ENCODE assay signal across 8 cellular contexts in genomic region chr20:51750037-51750769, GRCh38. TPM values are rescaled to one million over a fixed set of nuclear protein-coding genes. Genes with fewer than 3 reads are reported as not detected.
DNase-seq lines count a peak whose midpoint lies in the region; ATAC-seq, FAIRE-seq and TF ChIP-seq lines count a peak whose summit lies in the region.

No MANE protein-coding gene starts in this region.

- H3K4me3 ChIP-seq in RWPE2 (ENCODE audit: severe bottlenecking), result no peak overlapping the region
- H3K4me3 ChIP-seq in endothelial cell of umbilical vein (replicated peaks in 1 of 3; ENCODE audit: insufficient read depth in 1 of 3, low read depth in 1 of 3, low read length in 3 of 3), result no peak overlapping the region
- no peak overlapping the region for H3K4me3 ChIP-seq in mucosa of stomach (ENCODE audit: low read length)
- H3K4me3 ChIP-seq in upper lobe of left lung, result no peak overlapping the region

- no peaks in the 10 kb centered on the region for H3K36me3 ChIP-seq in RWPE2 (ENCODE audit: low read depth)
- H3K36me3 ChIP-seq in endothelial cell of umbilical vein (ENCODE audit: control insufficient read depth in 2 of 2, extremely low read depth in 1 of 2, insufficient read depth in 2 of 2, low read length in 2 of 2), result no peaks in the 10 kb centered on the region
- no peaks in the 10 kb centered on the region for H3K36me3 ChIP-seq in mucosa of stomach (ENCODE audit: control insufficient read depth, insufficient read depth, low read length)
- no peaks in the 10 kb centered on the region for H3K36me3 ChIP-seq in upper lobe of left lung

- intact Hi-C loops in endothelial cell of umbilical vein (cut with micrococcal nuclease), result loop anchor here (5.0 kb wide), 1 partner anchor 182 kb away; no protein-coding TSS in a partner anchor

- H3K9me3 ChIP-seq in RWPE2 (ENCODE audit: severe bottlenecking) (no peaks in the 10 kb centered on the region), endothelial cell of umbilical vein (replicated peaks; ENCODE audit: control insufficient read depth, insufficient read depth, low read length) (no peaks in the 10 kb centered on the region), mucosa of stomach (ENCODE audit: control insufficient read depth, low read length) (no peaks in the 10 kb centered on the region), upper lobe of left lung (no peaks in the 10 kb centered on the region)

- H4K20me1 ChIP-seq in endothelial cell of umbilical vein (replicated peaks; ENCODE audit: control insufficient read depth, extremely low read depth, insufficient read depth, low read length), result no peaks in the 10 kb centered on the region

- H3K9ac ChIP-seq in endothelial cell of umbilical vein (replicated peaks; ENCODE audit: extremely low read depth, insufficient read depth, low read length) (peak overlapping the region; percentile 1), mucosa of stomach (ENCODE audit: low read length) (peak overlapping the region; percentile 65)

- CTCF ChIA-PET in endothelial cell of umbilical vein (lab: Charles Lee), result interaction anchor here (0.7 to 2.6 kb wide), 7 partner anchors 9 to 311 kb away, joined by 3 to 19 read pairs (median 3); no protein-coding TSS in a partner anchor

- FAIRE-seq in endothelial cell of umbilical vein (lab: Jason Lieb, UNC), result peak; percentile 89

- no peaks in the 10 kb centered on the region for H3K9me1 ChIP-seq in endothelial cell of umbilical vein (replicated peaks; ENCODE audit: control insufficient read depth, extremely low read depth, insufficient read depth, low read length)

- ATAC-seq in RWPE2 (ENCODE audit: low read depth) (peak; percentile 93), upper lobe of left lung (ENCODE audit: low FRiP score in 2 of 2) (peak; percentile 86 to 87), HG03025 (IDR thresholded peaks at IDR 0.05; ENCODE audit: low FRiP score, unreplicated experiment) (no peak), GM19324 (IDR thresholded peaks at IDR 0.05; ENCODE audit: low FRiP score, unreplicated experiment) (no peak)

- TF ChIP-seq CTCF in RWPE2 (IDR thresholded peaks at IDR 0.05; ENCODE audit: poor library complexity, severe bottlenecking) (no peak), endothelial cell of umbilical vein (IDR thresholded peaks at IDR 0.05; ENCODE audit: extremely low read depth in 1 of 2, insufficient read depth in 1 of 2, low read depth in 1 of 2, low read length in 2 of 2) (no peak), upper lobe of left lung (IDR thresholded peaks at IDR 0.05) (no peak)

- dilution Hi-C loops in endothelial cell of umbilical vein (cut with MboI; ENCODE audit: extremely low pct_ligation_motif_present, low sequenced_read_pairs), result no loop called here

- no peak for TF ChIP-seq POLR2A in endothelial cell of umbilical vein (IDR thresholded peaks at IDR 0.05; ENCODE audit: low read depth, low read length)
- no peak for TF ChIP-seq POLR2A in upper lobe of left lung (IDR thresholded peaks at IDR 0.05)

- 69 to 81% methylated on average over 15 to 19 of the region's 19 CpGs for WGBS in upper lobe of left lung, 2 donors

- peak; percentile 6 for DNase-seq in activated gamma-delta T cell treated with Interleukin-2 at 50 U/mL for 16 hours
- no peak for DNase-seq in activated gamma-delta T cell (lab: John Stamatoyannopoulos, UW)
- peak; percentile 100 for DNase-seq in RWPE2 (ENCODE audit: low spot score)
- DNase-seq in endothelial cell of umbilical vein (ENCODE audit: low read depth, low spot score), result peak; percentile 94
- peak in 1 of 2 donors; percentile 80 for DNase-seq in upper lobe of left lung

- no peak overlapping the region for H3K4me2 ChIP-seq in endothelial cell of umbilical vein (ENCODE audit: insufficient read depth, low read length)

- no peak overlapping the region for H2AFZ ChIP-seq in endothelial cell of umbilical vein (ENCODE audit: low read depth, low read length)

- BruUV-seq in endothelial cell of umbilical vein (replicated peaks; lab: Mats Ljungman, UMichigan), result no TSS peak

- POLR2A ChIA-PET in endothelial cell of umbilical vein (lab: Charles Lee), result no interaction called here

- H3K79me2 ChIP-seq in endothelial cell of umbilical vein (ENCODE audit: control insufficient read depth, insufficient read depth, low read length), result peaks cover 14% of the 10 kb centered on the region

- no peaks in the 10 kb centered on the region for H3K27me3 ChIP-seq in RWPE2 (ENCODE audit: insufficient read depth, poor library complexity, severe bottlenecking)
- H3K27me3 ChIP-seq in endothelial cell of umbilical vein (ENCODE audit: control insufficient read depth in 2 of 2, insufficient read depth in 2 of 2, low read length in 2 of 2), result no peaks in the 10 kb centered on the region
- no peaks in the 10 kb centered on the region for H3K27me3 ChIP-seq in mucosa of stomach (ENCODE audit: control insufficient read depth, insufficient read depth, low read length)
- H3K27me3 ChIP-seq in upper lobe of left lung, result no peaks in the 10 kb centered on the region

- H3K27ac ChIP-seq in RWPE2 (ENCODE audit: poor library complexity, severe bottlenecking), result peak overlapping the region; percentile 57
- H3K27ac ChIP-seq in endothelial cell of umbilical vein (ENCODE audit: insufficient read depth, low read depth, low read length), result peak overlapping the region; percentile 52
- peak overlapping the region in 1 of 4 donors; percentile 52 for H3K27ac ChIP-seq in upper lobe of left lung

- TF ChIP-seq EP300 in upper lobe of left lung (IDR thresholded peaks at IDR 0.05), result peak in 1 of 4 donors; percentile 67

- H3K4me1 ChIP-seq in RWPE2 (ENCODE audit: insufficient read depth, poor library complexity, severe bottlenecking), result peaks cover 38% of the 10 kb centered on the region
- peaks cover 37% of the 10 kb centered on the region for H3K4me1 ChIP-seq in endothelial cell of umbilical vein (ENCODE audit: control insufficient read depth, extremely low read depth, insufficient read depth, low read length)
- peaks cover 51% of the 10 kb centered on the region for H3K4me1 ChIP-seq in mucosa of stomach (ENCODE audit: control insufficient read depth, insufficient read depth, low read length)
- peaks cover 4 to 20% (median 12%) of the 10 kb centered on the region in 4 donors for H3K4me1 ChIP-seq in upper lobe of left lung

TF ChIP-seq in endothelial cell of umbilical vein, 7 proteins besides CTCF, POLR2A, EP300 and RAD21:
- TF ChIP-seq JUN (IDR thresholded peaks at IDR 0.05; ENCODE audit: borderline replicate concordance, insufficient read depth, insufficient read length, low read depth), result peak; percentile 95
- peak; percentile 83 for TF ChIP-seq FOS (IDR thresholded peaks at IDR 0.05; ENCODE audit: borderline replicate concordance, insufficient read depth, low read length)
- no peak for TF ChIP-seq MYC (IDR thresholded peaks at IDR 0.05; ENCODE audit: low read depth, low read length)
- TF ChIP-seq POLR2AphosphoS5 (IDR thresholded peaks at IDR 0.05; ENCODE audit: insufficient read depth, low read depth, low read length), result peak; percentile 23
- TF ChIP-seq MAX (IDR thresholded peaks at IDR 0.05; ENCODE audit: insufficient read depth, insufficient read length), result peak; percentile 48
- no peak for TF ChIP-seq EZH2 (IDR thresholded peaks at IDR 0.05; ENCODE audit: borderline replicate concordance, low read depth, low read length, severe bottlenecking)
- no peak for TF ChIP-seq GATA2 (IDR thresholded peaks at IDR 0.05; ENCODE audit: insufficient read depth, insufficient read length, low read depth, low read length)

RNA-seq across cellular contexts. Expression of gene ATP9A, which starts 18.0 kb away (rescaled TPM):
- 35.2 and 41.5 TPM in 2 replicates for total RNA-seq in endothelial cell of umbilical vein
- 18.5 and 20.9 TPM in 2 replicates for polyA plus RNA-seq in endothelial cell of umbilical vein
- 16.6 and 17.8 TPM in 2 replicates for polyA plus RNA-seq in endothelial cell of umbilical vein (2011; cell fraction: cytosol; rRNA removed)
- 25.9 and 26.1 TPM in 2 replicates for polyA plus RNA-seq in endothelial cell of umbilical vein (2011; cell fraction: nucleus; rRNA removed)
- polyA plus RNA-seq in endothelial cell of umbilical vein (2012), result 21.5 and 23.6 TPM in 2 replicates
- 85.7 and 89.7 TPM in 2 replicates for polyA minus RNA-seq in endothelial cell of umbilical vein
- polyA minus RNA-seq in endothelial cell of umbilical vein (2011; cell fraction: cytosol; rRNA and poly(A)+ RNA removed), result 12.4 TPM
- polyA minus RNA-seq in endothelial cell of umbilical vein (2011; cell fraction: nucleus; rRNA and poly(A)+ RNA removed), result 29.2 and 31.2 TPM in 2 replicates
- 10 to 100 TPM; 15.7 to 31.3 (median 22.8) TPM for total RNA-seq in upper lobe of left lung

RNA-seq across cellular contexts. Expression of gene SALL4, which starts 52.1 kb away (rescaled TPM):
- total RNA-seq in endothelial cell of umbilical vein (1.4 and 1.9 TPM in 2 replicates), upper lobe of left lung (under 1 TPM in 3 of 6 donors, not detected in 3; 0.51 to 0.69 (median 0.52) TPM)
- 0.67 and 1.3 TPM in 2 replicates for polyA plus RNA-seq in endothelial cell of umbilical vein
- polyA plus RNA-seq in endothelial cell of umbilical vein (2011; cell fraction: cytosol; rRNA removed), result 0.28 and 0.48 TPM in 2 replicates
- polyA plus RNA-seq in endothelial cell of umbilical vein (2011; cell fraction: nucleus; rRNA removed), result 6.5 and 6.8 TPM in 2 replicates
- polyA plus RNA-seq in endothelial cell of umbilical vein (2012), result 0.51 and 1.00 TPM in 2 replicates
- polyA minus RNA-seq in endothelial cell of umbilical vein, result 0.98 and 3.3 TPM in 2 replicates
- 1.5 TPM for polyA minus RNA-seq in endothelial cell of umbilical vein (2011; cell fraction: cytosol; rRNA and poly(A)+ RNA removed)
- 1.4 and 2.7 TPM in 2 replicates for polyA minus RNA-seq in endothelial cell of umbilical vein (2011; cell fraction: nucleus; rRNA and poly(A)+ RNA removed)

Comparison
In these comparisons a context has a peak if more than half of its experiments do, and no peak if none do; other contexts are left out.
1. ATAC-seq: peak in RWPE2 (single experiment) and upper lobe of left lung (2 of 2); none in HG03025 (single experiment) and GM19324 (single experiment).